1 cellular context compared by ENCODE assay signal in genomic region chr15:81394609-81395008, GRCh38.
TF ChIP-seq lines count a peak whose summit lies in the region.

No MANE protein-coding gene starts in this region.

TF ChIP-seq in HEK293, 187 proteins besides CTCF, POLR2A, EP300 and RAD21 (continued from another document):
- TF ChIP-seq PRDM10 (tag by site-specific recombination; IDR thresholded peaks at IDR 0.05), result no peak
- no peak for TF ChIP-seq REPIN1 (tag by site-specific recombination; IDR thresholded peaks at IDR 0.05; ENCODE audit: low read depth)
- peak; percentile 90 for TF ChIP-seq ZNF449 (tag by site-specific recombination; IDR thresholded peaks at IDR 0.05)
- TF ChIP-seq ZNF341 (tag by site-specific recombination; IDR thresholded peaks at IDR 0.05; ENCODE audit: low read depth), result no peak
- TF ChIP-seq GLIS1 (tag by site-specific recombination; IDR thresholded peaks at IDR 0.05), result no peak
- no peak for TF ChIP-seq ZNF140 (tag by site-specific recombination; IDR thresholded peaks at IDR 0.05)
- no peak for TF ChIP-seq ZNF175 (tag by site-specific recombination; IDR thresholded peaks at IDR 0.05)
